In the genomic region with DNA sequence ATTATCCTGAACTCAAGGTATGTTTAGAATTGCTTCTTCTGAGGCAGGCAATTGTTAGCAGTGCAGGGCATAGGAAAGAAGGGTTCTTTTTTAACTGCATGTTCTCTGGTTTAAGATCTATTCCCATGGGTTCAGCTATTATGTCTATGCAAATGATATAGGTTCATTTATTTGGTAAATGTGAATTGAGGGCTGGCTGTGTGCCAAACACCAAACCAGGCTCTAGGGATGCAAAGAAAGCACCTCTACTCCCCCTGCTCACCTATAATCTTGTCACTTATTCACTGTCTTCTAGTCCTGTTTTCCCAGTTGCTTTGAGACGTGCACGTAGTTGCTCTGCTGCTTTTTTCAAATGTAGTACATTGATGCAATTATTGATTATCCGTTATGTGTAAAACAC, we compare ENCODE assay signal across 8 cellular contexts. TPM values are rescaled to one million over a fixed set of nuclear protein-coding genes. Genes with fewer than 3 reads are reported as not detected.
DNase-seq lines count a peak whose midpoint lies in the region; ATAC-seq and TF ChIP-seq lines count a peak whose summit lies in the region.

No MANE protein-coding gene starts in this region.

- intact Hi-C loops in heart left ventricle (cut with DNase I) (loop anchor here in 4 of 10 donors (10.0 kb wide), 4 partner anchors 70 to 590 kb away; partner anchors contain the start of genes SCYL3 (in 2 of the 4), GORAB (in 1 of the 4), NTMT2 (in 1 of the 4) and PRRX1 (in 1 of the 4)), Right ventricle myocardium superior (cut with DNase I) (loop anchor here (2.0 kb wide), 1 partner anchor 70 kb away; the partner anchor contains the start of gene NTMT2), breast epithelium (cut with DNase I; ENCODE audit: low total_unique reads) (no loop called here)

- DNase-seq in heart left ventricle (peak in 1 of 5 donors; percentile 35), Right ventricle myocardium superior (no peak), breast epithelium (ENCODE audit: low spot score in 2 of 2) (no peak), ureter (ENCODE audit: low spot score) (no peak), GM10266 (ENCODE audit: extremely low spot score) (no peak), retina (no peak)

- peaks cover 0 to 32% (median 17%) of the 10 kb centered on the region in 12 donors for H3K4me1 ChIP-seq in heart left ventricle
- no peaks in the 10 kb centered on the region for H3K4me1 ChIP-seq in breast epithelium
- H3K4me1 ChIP-seq in mucosa of stomach (ENCODE audit: control insufficient read depth, insufficient read depth, low read length) = no peaks in the 10 kb centered on the region

- no peak for TF ChIP-seq POLR2A in heart left ventricle (IDR thresholded peaks at IDR 0.05)
- no peak for TF ChIP-seq POLR2A in breast epithelium (IDR thresholded peaks at IDR 0.05)

- H3K27me3 ChIP-seq in heart left ventricle (no peaks in the 10 kb centered on the region), breast epithelium (no peaks in the 10 kb centered on the region), mucosa of stomach (ENCODE audit: control insufficient read depth, insufficient read depth, low read length) (no peaks in the 10 kb centered on the region)

- TF ChIP-seq CTCF in heart left ventricle (IDR thresholded peaks at IDR 0.05) (no peak), breast epithelium (IDR thresholded peaks at IDR 0.05) (no peak), GM10266 (IDR thresholded peaks at IDR 0.05; ENCODE audit: control insufficient read depth, insufficient read depth, low read depth, missing control alignments) (no peak)

- H3K4me3 ChIP-seq in heart left ventricle (peak overlapping the region; percentile 15 to 83 (median 70)), breast epithelium (peak overlapping the region; percentile 66 to 86 (median 80)), mucosa of stomach (ENCODE audit: low read length) (peak overlapping the region; percentile 95)

- H3K36me3 ChIP-seq in heart left ventricle (peaks cover 0 to 9% (median 0%) of the 10 kb centered on the region in 9 donors), breast epithelium (no peaks in the 10 kb centered on the region), mucosa of stomach (ENCODE audit: control insufficient read depth, insufficient read depth, low read length) (no peaks in the 10 kb centered on the region)

- peaks cover 0 to 45% (median 7%) of the 10 kb centered on the region in 12 donors for H3K9me3 ChIP-seq in heart left ventricle
- H3K9me3 ChIP-seq in breast epithelium = peaks cover 6 to 7% of the 10 kb centered on the region in 2 donors
- H3K9me3 ChIP-seq in mucosa of stomach (ENCODE audit: control insufficient read depth, low read length) = no peaks in the 10 kb centered on the region

- H3K9ac ChIP-seq in mucosa of stomach (ENCODE audit: low read length) = peak overlapping the region; percentile 76

- 75 to 85% (median 82%) methylated on average over 3 of the region's 3 CpGs for WGBS in heart left ventricle, 4 donors

- ATAC-seq in heart left ventricle (no peak), Right ventricle myocardium superior (ENCODE audit: poor library complexity) (no peak), HG03439 (IDR thresholded peaks at IDR 0.05; ENCODE audit: unreplicated experiment) (no peak)

- H3K27ac ChIP-seq in heart left ventricle (peak overlapping the region; percentile 58 to 92 (median 86)), breast epithelium (peak overlapping the region; percentile 87 to 90)

RNA-seq across cellular contexts. Expression of gene KIFAP3, which starts 0.7 kb away (rescaled TPM):
- total RNA-seq in heart left ventricle (10 to 100 TPM; 31.0 to 75.0 (median 53.5) TPM), Right ventricle myocardium superior (30.3 TPM), breast epithelium (10 to 100 TPM; 29.0 to 41.1 (median 37.7) TPM), ureter (25.9 TPM)
- 10 to 100 TPM; 14.0 to 55.9 TPM for polyA plus RNA-seq in heart left ventricle
